Comparison of ENCODE assay signal across 8 cellular contexts in genomic region chr12:42332301-42332894, GRCh38. TPM values are rescaled to one million over a fixed set of nuclear protein-coding genes. Genes with fewer than 3 reads are reported as not detected.
DNase-seq lines count a peak whose midpoint lies in the region; ATAC-seq and TF ChIP-seq lines count a peak whose summit lies in the region.

No MANE protein-coding gene starts in this region.

- intact Hi-C loops in activated CD4-positive, alpha-beta T cell treated with anti-CD3 and anti-CD28 coated beads, Interleukin-2, amount 10 ng/mL, durations not matched to agents 24 days and 14 days (cut with micrococcal nuclease), result loop anchor here (1.0 kb wide), 1 partner anchor 201 kb away; no protein-coding TSS in a partner anchor

- H3K27me3 Mint-ChIP-seq in activated CD4-positive, alpha-beta T cell treated with anti-CD3 and anti-CD28 coated beads, Interleukin-2, amount 10 ng/mL, durations not matched to agents 24 days and 14 days, result no peaks in the 10 kb centered on the region

- H3K9me3 Mint-ChIP-seq in activated CD4-positive, alpha-beta T cell treated with anti-CD3 and anti-CD28 coated beads, Interleukin-2, amount 10 ng/mL, durations not matched to agents 24 days and 14 days, result no peaks in the 10 kb centered on the region

- no peak overlapping the region for H3K4me3 Mint-ChIP-seq in activated CD4-positive, alpha-beta T cell treated with anti-CD3 and anti-CD28 coated beads, Interleukin-2, amount 10 ng/mL, durations not matched to agents 24 days and 14 days

- TF ChIP-seq CTCF in AG10803 (conservative IDR thresholded peaks at IDR 0.05; ENCODE audit: low read length) (peak; percentile 69), GM12872 (IDR thresholded peaks at IDR 0.05; ENCODE audit: insufficient read depth, low read depth, low read length) (peak; percentile 50; the same call in 2 of the 3 replicates), retinal pigment epithelial cell (conservative IDR thresholded peaks at IDR 0.05; ENCODE audit: low read depth, low read length) (peak; percentile 58)

- peak; percentile 69 for ATAC-seq in HG02852 (IDR thresholded peaks at IDR 0.05; ENCODE audit: unreplicated experiment)
- no peak for ATAC-seq in HG02870 (IDR thresholded peaks at IDR 0.05; ENCODE audit: unreplicated experiment)

- peaks cover 19% of the 10 kb centered on the region for H3K36me3 Mint-ChIP-seq in activated CD4-positive, alpha-beta T cell treated with anti-CD3 and anti-CD28 coated beads, Interleukin-2, amount 10 ng/mL, durations not matched to agents 24 days and 14 days (ENCODE audit: low read depth)

- H3K4me1 Mint-ChIP-seq in activated CD4-positive, alpha-beta T cell treated with anti-CD3 and anti-CD28 coated beads, Interleukin-2, amount 10 ng/mL, durations not matched to agents 24 days and 14 days, result peaks cover 33% of the 10 kb centered on the region

- no peak overlapping the region for H3K4me3 ChIP-seq in AG10803 (ENCODE audit: low read length)
- H3K4me3 ChIP-seq in retinal pigment epithelial cell (ENCODE audit: low read length), result no peak overlapping the region

- H3K27ac Mint-ChIP-seq in activated CD4-positive, alpha-beta T cell treated with anti-CD3 and anti-CD28 coated beads, Interleukin-2, amount 10 ng/mL, durations not matched to agents 24 days and 14 days, result no peak overlapping the region

- DNase-seq in AG10803 (ENCODE audit: low read depth), result peak; percentile 48
- DNase-seq in NCI-H1694 treated with DMSO at 0.1 percent for 48 hours (lab: John Stamatoyannopoulos, UW), result peak; percentile 18
- peak; percentile 77 for DNase-seq in activated CD4-positive, alpha-beta T cell treated with anti-CD3 and anti-CD28 coated beads, Interleukin-2, amount 10 ng/mL, durations not matched to agents 24 days and 14 days
- peak; percentile 56 for DNase-seq in germinal center (ENCODE audit: low spot score)
- DNase-seq in retinal pigment epithelial cell (ENCODE audit: low read depth), result no peak

RNA-seq across cellular contexts. Expression of gene PPHLN1, which starts 6.4 kb away (rescaled TPM):
- 92.3 and 97.5 TPM in 2 replicates for total RNA-seq in activated CD4-positive, alpha-beta T cell treated with anti-CD3 and anti-CD28 coated beads, Interleukin-2, amount 10 ng/mL, durations not matched to agents 24 days and 14 days

RNA-seq across cellular contexts. Expression of gene ZCRB1, which starts 6.5 kb away (rescaled TPM):
- 55.8 and 62.0 TPM in 2 replicates for total RNA-seq in activated CD4-positive, alpha-beta T cell treated with anti-CD3 and anti-CD28 coated beads, Interleukin-2, amount 10 ng/mL, durations not matched to agents 24 days and 14 days
